In the genomic region with DNA sequence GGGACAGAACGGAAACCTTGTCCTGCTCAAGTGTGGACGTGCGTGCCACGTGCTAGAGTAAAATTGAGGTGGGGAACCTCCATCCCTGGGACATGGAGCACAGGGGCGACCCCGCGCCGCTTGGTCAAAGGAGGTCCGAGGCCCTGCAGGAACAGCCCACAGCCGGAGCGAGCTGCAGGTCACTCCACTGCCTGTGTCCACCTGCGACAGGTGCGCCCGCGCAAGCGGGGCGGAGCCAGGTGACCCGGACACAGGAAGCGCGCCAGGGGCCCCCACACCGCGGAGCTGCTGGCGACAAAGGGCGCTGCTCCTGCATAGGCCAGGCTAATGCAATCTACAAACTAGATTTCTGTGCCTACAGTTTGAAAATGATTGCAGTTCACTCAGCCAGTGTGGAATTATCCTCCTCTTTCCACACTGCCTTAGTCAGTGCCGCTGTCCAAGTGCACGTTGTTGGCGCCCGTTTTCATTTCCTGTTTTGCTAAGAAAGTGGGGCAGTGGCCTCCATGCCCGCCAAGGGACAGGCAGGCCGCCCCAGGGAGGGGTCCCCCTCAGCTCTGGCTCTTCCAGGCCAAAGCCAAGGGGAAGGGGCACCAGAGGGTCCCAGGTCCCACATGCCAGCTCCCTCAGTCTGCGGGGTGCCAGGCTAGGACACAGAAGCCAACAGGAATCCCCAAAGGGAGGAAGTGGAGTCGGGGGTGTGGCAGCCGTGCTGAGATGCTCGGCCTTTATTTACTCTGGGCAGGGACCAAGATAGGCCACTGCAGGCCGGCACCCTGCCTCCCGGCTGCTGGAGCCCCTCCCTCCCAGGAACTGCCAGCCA, we compare ENCODE assay signal across 1 cellular context.
TF ChIP-seq lines count a peak whose summit lies in the region.

No MANE protein-coding gene starts in this region.

TF ChIP-seq in K562, 482 proteins besides CTCF, POLR2A, EP300 and RAD21 (continues in another document):
- no peak for TF ChIP-seq ZNF174 (CRISPR knock-in tag; IDR thresholded peaks at IDR 0.05)
- no peak for TF ChIP-seq NFXL1 (CRISPR knock-in tag; IDR thresholded peaks at IDR 0.05)
- no peak for TF ChIP-seq ZNF766 (CRISPR knock-in tag; conservative IDR thresholded peaks at IDR 0.05)
- TF ChIP-seq, protein P1, sequence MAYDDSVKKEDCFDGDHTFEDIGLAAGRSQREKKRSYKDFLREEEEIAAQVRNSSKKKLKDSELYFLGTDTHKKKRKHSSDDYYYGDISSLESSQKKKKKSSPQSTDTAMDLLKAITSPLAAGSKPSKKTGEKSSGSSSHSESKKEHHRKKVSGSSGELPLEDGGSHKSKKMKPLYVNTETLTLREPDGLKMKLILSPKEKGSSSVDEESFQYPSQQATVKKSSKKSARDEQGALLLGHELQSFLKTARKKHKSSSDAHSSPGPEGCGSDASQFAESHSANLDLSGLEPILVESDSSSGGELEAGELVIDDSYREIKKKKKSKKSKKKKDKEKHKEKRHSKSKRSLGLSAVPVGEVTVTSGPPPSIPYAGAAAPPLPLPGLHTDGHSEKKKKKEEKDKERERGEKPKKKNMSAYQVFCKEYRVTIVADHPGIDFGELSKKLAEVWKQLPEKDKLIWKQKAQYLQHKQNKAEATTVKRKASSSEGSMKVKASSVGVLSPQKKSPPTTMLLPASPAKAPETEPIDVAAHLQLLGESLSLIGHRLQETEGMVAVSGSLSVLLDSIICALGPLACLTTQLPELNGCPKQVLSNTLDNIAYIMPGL (CRISPR knock-in tag; IDR thresholded peaks at IDR 0.05), result no peak
- TF ChIP-seq TCF7 (IDR thresholded peaks at IDR 0.05; ENCODE audit: borderline replicate concordance), result peak; percentile 69; the same call in 1 of the 2 replicates
- TF ChIP-seq PCBP2 (IDR thresholded peaks at IDR 0.05; ENCODE audit: low read depth, low read length, poor library complexity, severe bottlenecking), result no peak
- no peak for TF ChIP-seq ZNF3 (CRISPR knock-in tag; IDR thresholded peaks at IDR 0.05)
- no peak for TF ChIP-seq TRIM28 (IDR thresholded peaks at IDR 0.05)
- TF ChIP-seq, protein P2, sequence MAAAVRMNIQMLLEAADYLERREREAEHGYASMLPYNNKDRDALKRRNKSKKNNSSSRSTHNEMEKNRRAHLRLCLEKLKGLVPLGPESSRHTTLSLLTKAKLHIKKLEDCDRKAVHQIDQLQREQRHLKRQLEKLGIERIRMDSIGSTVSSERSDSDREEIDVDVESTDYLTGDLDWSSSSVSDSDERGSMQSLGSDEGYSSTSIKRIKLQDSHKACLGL (CRISPR knock-in tag; IDR thresholded peaks at IDR 0.05; ENCODE audit: borderline replicate concordance, poor library complexity, severe bottlenecking), result peak; percentile 37
- TF ChIP-seq FOS (IDR thresholded peaks at IDR 0.05; ENCODE audit: extremely low read depth, insufficient read length), result no peak
- TF ChIP-seq MAFG (tag; conservative IDR thresholded peaks at IDR 0.05), result no peak
- no peak for TF ChIP-seq THRAP3 (IDR thresholded peaks at IDR 0.05; ENCODE audit: borderline replicate concordance)
- TF ChIP-seq, protein P3, sequence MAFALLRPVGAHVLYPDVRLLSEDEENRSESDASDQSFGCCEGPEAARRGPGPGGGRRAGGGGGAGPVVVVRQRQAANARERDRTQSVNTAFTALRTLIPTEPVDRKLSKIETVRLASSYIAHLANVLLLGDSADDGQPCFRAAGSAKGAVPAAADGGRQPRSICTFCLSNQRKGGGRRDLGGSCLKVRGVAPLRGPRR (CRISPR knock-in tag; IDR thresholded peaks at IDR 0.05), result no peak
- TF ChIP-seq HNRNPK (IDR thresholded peaks at IDR 0.05; ENCODE audit: low read depth, low read length, poor library complexity, severe bottlenecking), result no peak
- TF ChIP-seq, protein P4, sequence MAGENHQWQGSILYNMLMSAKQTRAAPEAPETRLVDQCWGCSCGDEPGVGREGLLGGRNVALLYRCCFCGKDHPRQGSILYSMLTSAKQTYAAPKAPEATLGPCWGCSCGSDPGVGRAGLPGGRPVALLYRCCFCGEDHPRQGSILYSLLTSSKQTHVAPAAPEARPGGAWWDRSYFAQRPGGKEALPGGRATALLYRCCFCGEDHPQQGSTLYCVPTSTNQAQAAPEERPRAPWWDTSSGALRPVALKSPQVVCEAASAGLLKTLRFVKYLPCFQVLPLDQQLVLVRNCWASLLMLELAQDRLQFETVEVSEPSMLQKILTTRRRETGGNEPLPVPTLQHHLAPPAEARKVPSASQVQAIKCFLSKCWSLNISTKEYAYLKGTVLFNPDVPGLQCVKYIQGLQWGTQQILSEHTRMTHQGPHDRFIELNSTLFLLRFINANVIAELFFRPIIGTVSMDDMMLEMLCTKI (IDR thresholded peaks at IDR 0.05; ENCODE audit: partially characterized antibody), result no peak
- TF ChIP-seq ZNF778 (CRISPR knock-in tag; IDR thresholded peaks at IDR 0.05), result no peak
- TF ChIP-seq NCOA1 (IDR thresholded peaks at IDR 0.05; ENCODE audit: low read depth), result no peak
- TF ChIP-seq BDP1 (IDR thresholded peaks at IDR 0.05; ENCODE audit: insufficient read depth, insufficient read length), result no peak
- no peak for TF ChIP-seq CEBPB (tag; IDR thresholded peaks at IDR 0.05)
- TF ChIP-seq ZC3H8 (IDR thresholded peaks at IDR 0.05), result no peak
- no peak for TF ChIP-seq SMAD2 (IDR thresholded peaks at IDR 0.05; ENCODE audit: low read depth, low read length)
- TF ChIP-seq RB1 (IDR thresholded peaks at IDR 0.05; ENCODE audit: low read depth), result peak; percentile 18; the same call in 1 of the 2 replicates
- TF ChIP-seq ARHGAP35 (IDR thresholded peaks at IDR 0.05; ENCODE audit: partially characterized antibody), result no peak
- no peak for TF ChIP-seq FOXA1 (IDR thresholded peaks at IDR 0.05; ENCODE audit: borderline replicate concordance)
- TF ChIP-seq ELF4 (CRISPR knock-in tag; IDR thresholded peaks at IDR 0.05), result no peak
- TF ChIP-seq, protein P5, sequence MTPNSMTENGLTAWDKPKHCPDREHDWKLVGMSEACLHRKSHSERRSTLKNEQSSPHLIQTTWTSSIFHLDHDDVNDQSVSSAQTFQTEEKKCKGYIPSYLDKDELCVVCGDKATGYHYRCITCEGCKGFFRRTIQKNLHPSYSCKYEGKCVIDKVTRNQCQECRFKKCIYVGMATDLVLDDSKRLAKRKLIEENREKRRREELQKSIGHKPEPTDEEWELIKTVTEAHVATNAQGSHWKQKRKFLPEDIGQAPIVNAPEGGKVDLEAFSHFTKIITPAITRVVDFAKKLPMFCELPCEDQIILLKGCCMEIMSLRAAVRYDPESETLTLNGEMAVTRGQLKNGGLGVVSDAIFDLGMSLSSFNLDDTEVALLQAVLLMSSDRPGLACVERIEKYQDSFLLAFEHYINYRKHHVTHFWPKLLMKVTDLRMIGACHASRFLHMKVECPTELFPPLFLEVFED (CRISPR knock-in tag; conservative IDR thresholded peaks at IDR 0.05), result no peak
- peak; percentile 10 for TF ChIP-seq HMGN3 (IDR thresholded peaks at IDR 0.05; ENCODE audit: borderline replicate concordance, extremely low read depth, insufficient read length, low read depth, low read length)
- TF ChIP-seq ZNF384 (IDR thresholded peaks at IDR 0.05; ENCODE audit: low read depth, low read length), result no peak
- TF ChIP-seq, protein P6, sequence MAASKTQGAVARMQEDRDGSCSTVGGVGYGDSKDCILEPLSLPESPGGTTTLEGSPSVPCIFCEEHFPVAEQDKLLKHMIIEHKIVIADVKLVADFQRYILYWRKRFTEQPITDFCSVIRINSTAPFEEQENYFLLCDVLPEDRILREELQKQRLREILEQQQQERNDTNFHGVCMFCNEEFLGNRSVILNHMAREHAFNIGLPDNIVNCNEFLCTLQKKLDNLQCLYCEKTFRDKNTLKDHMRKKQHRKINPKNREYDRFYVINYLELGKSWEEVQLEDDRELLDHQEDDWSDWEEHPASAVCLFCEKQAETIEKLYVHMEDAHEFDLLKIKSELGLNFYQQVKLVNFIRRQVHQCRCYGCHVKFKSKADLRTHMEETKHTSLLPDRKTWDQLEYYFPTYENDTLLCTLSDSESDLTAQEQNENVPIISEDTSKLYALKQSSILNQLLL (CRISPR knock-in tag; IDR thresholded peaks at IDR 0.05; ENCODE audit: borderline replicate concordance), result no peak
- peak; percentile 11; the same call in 1 of the 2 replicates for TF ChIP-seq MTA1 (IDR thresholded peaks at IDR 0.05; ENCODE audit: borderline replicate concordance)
- TF ChIP-seq DPF2 (IDR thresholded peaks at IDR 0.05), result no peak
- TF ChIP-seq HNRNPH1 (optimal IDR thresholded peaks at IDR 0.05; ENCODE audit: low read depth, low read length), result no peak
- no peak for TF ChIP-seq ZNF253 (CRISPR knock-in tag; conservative IDR thresholded peaks at IDR 0.05)
- TF ChIP-seq IFI16 (CRISPR knock-in tag; IDR thresholded peaks at IDR 0.05), result no peak
- peak; percentile 94 to 96 for TF ChIP-seq FOXA3 (CRISPR knock-in tag; conservative IDR thresholded peaks at IDR 0.05 in 1 of 2, IDR thresholded peaks at IDR 0.05 in 1 of 2)
- TF ChIP-seq, protein P7, sequence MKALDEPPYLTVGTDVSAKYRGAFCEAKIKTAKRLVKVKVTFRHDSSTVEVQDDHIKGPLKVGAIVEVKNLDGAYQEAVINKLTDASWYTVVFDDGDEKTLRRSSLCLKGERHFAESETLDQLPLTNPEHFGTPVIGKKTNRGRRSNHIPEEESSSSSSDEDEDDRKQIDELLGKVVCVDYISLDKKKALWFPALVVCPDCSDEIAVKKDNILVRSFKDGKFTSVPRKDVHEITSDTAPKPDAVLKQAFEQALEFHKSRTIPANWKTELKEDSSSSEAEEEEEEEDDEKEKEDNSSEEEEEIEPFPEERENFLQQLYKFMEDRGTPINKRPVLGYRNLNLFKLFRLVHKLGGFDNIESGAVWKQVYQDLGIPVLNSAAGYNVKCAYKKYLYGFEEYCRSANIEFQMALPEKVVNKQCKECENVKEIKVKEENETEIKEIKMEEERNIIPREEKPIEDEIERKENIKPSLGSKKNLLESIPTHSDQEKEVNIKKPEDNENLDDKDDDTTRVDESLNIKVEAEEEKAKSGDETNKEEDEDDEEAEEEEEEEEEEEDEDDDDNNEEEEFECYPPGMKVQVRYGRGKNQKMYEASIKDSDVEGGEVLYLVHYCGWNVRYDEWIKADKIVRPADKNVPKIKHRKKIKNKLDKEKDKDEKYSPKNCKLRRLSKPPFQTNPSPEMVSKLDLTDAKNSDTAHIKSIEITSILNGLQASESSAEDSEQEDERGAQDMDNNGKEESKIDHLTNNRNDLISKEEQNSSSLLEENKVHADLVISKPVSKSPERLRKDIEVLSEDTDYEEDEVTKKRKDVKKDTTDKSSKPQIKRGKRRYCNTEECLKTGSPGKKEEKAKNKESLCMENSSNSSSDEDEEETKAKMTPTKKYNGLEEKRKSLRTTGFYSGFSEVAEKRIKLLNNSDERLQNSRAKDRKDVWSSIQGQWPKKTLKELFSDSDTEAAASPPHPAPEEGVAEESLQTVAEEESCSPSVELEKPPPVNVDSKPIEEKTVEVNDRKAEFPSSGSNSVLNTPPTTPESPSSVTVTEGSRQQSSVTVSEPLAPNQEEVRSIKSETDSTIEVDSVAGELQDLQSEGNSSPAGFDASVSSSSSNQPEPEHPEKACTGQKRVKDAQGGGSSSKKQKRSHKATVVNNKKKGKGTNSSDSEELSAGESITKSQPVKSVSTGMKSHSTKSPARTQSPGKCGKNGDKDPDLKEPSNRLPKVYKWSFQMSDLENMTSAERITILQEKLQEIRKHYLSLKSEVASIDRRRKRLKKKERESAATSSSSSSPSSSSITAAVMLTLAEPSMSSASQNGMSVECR (CRISPR knock-in tag; IDR thresholded peaks at IDR 0.05), result peak; percentile 78
- TF ChIP-seq SP1 (CRISPR knock-in tag; IDR thresholded peaks at IDR 0.05), result 0 out of 2 replicates have a peak, but pooled peaks have one; percentile 23
- TF ChIP-seq GTF2E2 (tag; IDR thresholded peaks at IDR 0.05), result no peak
- no peak for TF ChIP-seq HEY1 (CRISPR knock-in tag; IDR thresholded peaks at IDR 0.05; ENCODE audit: borderline replicate concordance)
- 0 out of 2 replicates have a peak, but pooled peaks have one; percentile 22 for TF ChIP-seq ZNF444 (CRISPR knock-in tag; IDR thresholded peaks at IDR 0.05)
- TF ChIP-seq, protein P8, sequence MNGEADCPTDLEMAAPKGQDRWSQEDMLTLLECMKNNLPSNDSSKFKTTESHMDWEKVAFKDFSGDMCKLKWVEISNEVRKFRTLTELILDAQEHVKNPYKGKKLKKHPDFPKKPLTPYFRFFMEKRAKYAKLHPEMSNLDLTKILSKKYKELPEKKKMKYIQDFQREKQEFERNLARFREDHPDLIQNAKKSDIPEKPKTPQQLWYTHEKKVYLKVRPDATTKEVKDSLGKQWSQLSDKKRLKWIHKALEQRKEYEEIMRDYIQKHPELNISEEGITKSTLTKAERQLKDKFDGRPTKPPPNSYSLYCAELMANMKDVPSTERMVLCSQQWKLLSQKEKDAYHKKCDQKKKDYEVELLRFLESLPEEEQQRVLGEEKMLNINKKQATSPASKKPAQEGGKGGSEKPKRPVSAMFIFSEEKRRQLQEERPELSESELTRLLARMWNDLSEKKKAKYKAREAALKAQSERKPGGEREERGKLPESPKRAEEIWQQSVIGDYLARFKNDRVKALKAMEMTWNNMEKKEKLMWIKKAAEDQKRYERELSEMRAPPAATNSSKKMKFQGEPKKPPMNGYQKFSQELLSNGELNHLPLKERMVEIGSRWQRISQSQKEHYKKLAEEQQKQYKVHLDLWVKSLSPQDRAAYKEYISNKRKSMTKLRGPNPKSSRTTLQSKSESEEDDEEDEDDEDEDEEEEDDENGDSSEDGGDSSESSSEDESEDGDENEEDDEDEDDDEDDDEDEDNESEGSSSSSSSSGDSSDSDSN (IDR thresholded peaks at IDR 0.05; ENCODE audit: borderline replicate concordance in 1 of 2, low read depth in 2 of 2, low read length in 2 of 2), result no peak
- peak; percentile 70 to 82 for TF ChIP-seq FOXK2 (conservative IDR thresholded peaks at IDR 0.05 in 1 of 2, IDR thresholded peaks at IDR 0.05 in 1 of 2; ENCODE audit: low read depth in 2 of 2)
- no peak for TF ChIP-seq MTA2 (IDR thresholded peaks at IDR 0.05; ENCODE audit: low read depth)
- TF ChIP-seq HLTF (IDR thresholded peaks at IDR 0.05), result no peak
- 0 out of 2 replicates have a peak, but pooled peaks have one; percentile 53 for TF ChIP-seq KLF13 (tag; IDR thresholded peaks at IDR 0.05; ENCODE audit: borderline replicate concordance, low read depth)
- no peak for TF ChIP-seq ZNF780A (CRISPR knock-in tag; IDR thresholded peaks at IDR 0.05)
- peak; percentile 54; the same call in 1 of the 2 replicates for TF ChIP-seq MYNN (IDR thresholded peaks at IDR 0.05)
- TF ChIP-seq MYNN (CRISPR knock-in tag; IDR thresholded peaks at IDR 0.05), result no peak
- no peak for TF ChIP-seq SNIP1 (IDR thresholded peaks at IDR 0.05; ENCODE audit: low read depth)
- TF ChIP-seq, protein P9, sequence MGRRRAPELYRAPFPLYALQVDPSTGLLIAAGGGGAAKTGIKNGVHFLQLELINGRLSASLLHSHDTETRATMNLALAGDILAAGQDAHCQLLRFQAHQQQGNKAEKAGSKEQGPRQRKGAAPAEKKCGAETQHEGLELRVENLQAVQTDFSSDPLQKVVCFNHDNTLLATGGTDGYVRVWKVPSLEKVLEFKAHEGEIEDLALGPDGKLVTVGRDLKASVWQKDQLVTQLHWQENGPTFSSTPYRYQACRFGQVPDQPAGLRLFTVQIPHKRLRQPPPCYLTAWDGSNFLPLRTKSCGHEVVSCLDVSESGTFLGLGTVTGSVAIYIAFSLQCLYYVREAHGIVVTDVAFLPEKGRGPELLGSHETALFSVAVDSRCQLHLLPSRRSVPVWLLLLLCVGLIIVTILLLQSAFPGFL (CRISPR knock-in tag; IDR thresholded peaks at IDR 0.05), result no peak
- peak; percentile 18 for TF ChIP-seq FUS (optimal IDR thresholded peaks at IDR 0.05; ENCODE audit: low read depth, low read length)
- TF ChIP-seq ZNF507 (tag; conservative IDR thresholded peaks at IDR 0.05), result no peak
- no peak for TF ChIP-seq SOX6 (IDR thresholded peaks at IDR 0.05)
- no peak for TF ChIP-seq BRCA1 (IDR thresholded peaks at IDR 0.05)
- TF ChIP-seq BRCA1 (CRISPR knock-in tag; IDR thresholded peaks at IDR 0.05), result no peak
